Comparison of ENCODE assay signal across 12 cellular contexts in the genomic region with DNA sequence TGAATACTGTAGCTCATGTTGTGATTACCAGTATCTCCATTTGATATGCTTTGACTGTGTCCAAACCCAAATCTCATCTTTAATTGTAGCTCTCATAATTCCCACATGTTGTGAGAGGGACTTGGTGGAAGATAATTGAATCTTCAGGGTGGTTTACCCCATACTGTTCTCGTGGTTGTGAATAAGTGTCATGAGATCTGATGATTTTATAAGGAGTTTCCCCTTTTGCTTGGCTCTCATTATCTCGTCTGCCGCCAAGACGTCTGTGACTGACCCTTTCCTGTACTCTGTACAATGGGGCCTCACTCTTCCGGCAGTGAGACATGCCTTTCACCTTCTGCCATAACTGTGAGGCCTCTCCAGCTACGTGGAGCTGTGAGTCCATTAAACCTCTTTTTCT. TPM values are rescaled to one million over a fixed set of nuclear protein-coding genes. Genes with fewer than 3 reads are reported as not detected.
DNase-seq lines count a peak whose midpoint lies in the region; ATAC-seq, FAIRE-seq and TF ChIP-seq lines count a peak whose summit lies in the region.
"Had no signal": no experiment of that assay in that cellular context is flagged by ENCODE, and none has a peak within 500 bp of the region (broad histone marks: within the 10 kb centered on the region; RNA-seq: fewer than 3 reads in every experiment).

No MANE protein-coding gene starts in this region.

- peaks cover 97% of the 10 kb centered on the region for H3K4me1 ChIP-seq in GM23248 (ENCODE audit: insufficient read depth)
- peaks cover 0 to 49% (median 32%) of the 10 kb centered on the region in 3 donors for H3K4me1 ChIP-seq in esophagus squamous epithelium

- peak; percentile 63 for ATAC-seq in stimulated activated memory B cell treated with anti-CD40 and anti-IgM and Interleukin-4, amounts not matched to agents 10 μg/mL and 1 μg/mL and 100 μg/mL, for 72 hours
- no peak for ATAC-seq in GM21528 (IDR thresholded peaks at IDR 0.05; ENCODE audit: low FRiP score, unreplicated experiment)
- ATAC-seq: activated naive CD8-positive, alpha-beta T cell treated with anti-CD3 and anti-CD28 coated beads, Interleukin-2, amount 50 U/mL, for 24 hours; foreskin keratinocyte had no signal

- FAIRE-seq in RCC 7860 (lab: Jason Lieb, UNC), result peak; percentile 93
- FAIRE-seq: H1 had no signal

- H3K9me3 Mint-ChIP-seq in stimulated activated memory B cell treated with anti-CD40 and anti-IgM and Interleukin-4, amounts not matched to agents 10 μg/mL and 1 μg/mL and 100 μg/mL, for 72 hours, result no peaks in the 10 kb centered on the region
- H3K9me3 Mint-ChIP-seq: activated naive CD8-positive, alpha-beta T cell treated with anti-CD3 and anti-CD28 coated beads, Interleukin-2, amount 50 U/mL, for 24 hours had no signal

- H3K79me2 ChIP-seq in GM23248 (ENCODE audit: insufficient read depth), result peaks cover 100% of the 10 kb centered on the region

- H3K4me2 ChIP-seq in GM23248 (ENCODE audit: unreplicated experiment), result peak overlapping the region; percentile 59

- H3K36me3 ChIP-seq in GM23248 (ENCODE audit: low read depth), result 0 out of 2 replicates have a peak, but pooled peaks cover 5% of the 10 kb centered on the region
- no peaks in the 10 kb centered on the region for H3K36me3 ChIP-seq in esophagus squamous epithelium

- peak overlapping the region; percentile 68 for H3K9ac ChIP-seq in GM23248

- peak in 1 of 4 donors; percentile 25 for TF ChIP-seq POLR2A in esophagus squamous epithelium (IDR thresholded peaks at IDR 0.05)

- H3K27ac ChIP-seq in GM23248, result peak overlapping the region; percentile 83
- H3K27ac ChIP-seq in esophagus squamous epithelium, result peak overlapping the region in 3 of 4 donors; percentile 51 to 84 (median 73)
- H3K27ac ChIP-seq: foreskin keratinocyte had no signal

- peak; percentile 76 for DNase-seq in GM23248
- DNase-seq in RCC 7860 (ENCODE audit: low spot score), result peak; percentile 94
- DNase-seq in esophagus squamous epithelium (lab: John Stamatoyannopoulos, UW), result no peak
- no peak for DNase-seq in activated naive CD4-positive, alpha-beta T cell treated with anti-CD3 and anti-CD28 coated beads, Interleukin-2, amount 50 U/mL, for 16 hours
- no peak for DNase-seq in DMS 273 (lab: John Stamatoyannopoulos, UW; ENCODE audit: unreplicated experiment)
- no peak for DNase-seq in activated T-cell treated with anti-CD3 and anti-CD28 coated beads, Interleukin-2, amount 50 U/mL, for 1 hour
- DNase-seq: activated naive CD8-positive, alpha-beta T cell treated with anti-CD3 and anti-CD28 coated beads, Interleukin-2, amount 50 U/mL, for 24 hours; foreskin keratinocyte; NCI-H524 had no signal

- WGBS in GM23248 (ENCODE audit: low coverage in 1 of 2, low lambda C conversion rate in 2 of 2, missing lambda C conversion rate in 2 of 2), 2 experiments, result 5 to 7% methylated on average over 6 of the region's 6 CpGs
- 56 to 59% methylated on average over 6 of the region's 6 CpGs for WGBS in esophagus squamous epithelium, 2 donors

- H3K27ac Mint-ChIP-seq in stimulated activated memory B cell treated with anti-CD40 and anti-IgM and Interleukin-4, amounts not matched to agents 10 μg/mL and 1 μg/mL and 100 μg/mL, for 72 hours, result peak overlapping the region; percentile 88
- H3K27ac Mint-ChIP-seq: activated naive CD8-positive, alpha-beta T cell treated with anti-CD3 and anti-CD28 coated beads, Interleukin-2, amount 50 U/mL, for 24 hours had no signal

- H3K9me2 ChIP-seq in GM23248 (ENCODE audit: insufficient read depth), result no peaks in the 10 kb centered on the region

- in situ Hi-C loops in GM23248 (cut with MboI), result no loop called here

- peaks cover 91% of the 10 kb centered on the region for H3F3A ChIP-seq in GM23248 (ENCODE audit: insufficient read depth)

- H3K27me3 ChIP-seq in GM23248 (replicated peaks; ENCODE audit: insufficient read depth) (no peaks in the 10 kb centered on the region), esophagus squamous epithelium (no peaks in the 10 kb centered on the region)
- H3K27me3 ChIP-seq: foreskin keratinocyte had no signal

- no peak overlapping the region for H2AFZ ChIP-seq in GM23248

- H3K4me3 ChIP-seq in GM23248 (0 out of 2 replicates have a peak overlapping the region, but pooled peaks have one; percentile 7), esophagus squamous epithelium (no peak overlapping the region)

- no peaks in the 10 kb centered on the region for H3K36me3 Mint-ChIP-seq in stimulated activated memory B cell treated with anti-CD40 and anti-IgM and Interleukin-4, amounts not matched to agents 10 μg/mL and 1 μg/mL and 100 μg/mL, for 72 hours

- H4K20me1 ChIP-seq in GM23248 (ENCODE audit: insufficient read depth), result no peaks in the 10 kb centered on the region

- no peaks in the 10 kb centered on the region for H3K27me3 Mint-ChIP-seq in stimulated activated memory B cell treated with anti-CD40 and anti-IgM and Interleukin-4, amounts not matched to agents 10 μg/mL and 1 μg/mL and 100 μg/mL, for 72 hours

- no peaks in the 10 kb centered on the region for H3K9me3 ChIP-seq in GM23248 (ENCODE audit: low read depth)
- H3K9me3 ChIP-seq in esophagus squamous epithelium, result no peaks in the 10 kb centered on the region

- intact Hi-C loops in esophagus squamous epithelium (cut with DNase I), result no loop called here

- no peak for TF ChIP-seq CTCF in esophagus squamous epithelium (IDR thresholded peaks at IDR 0.05)

- peak overlapping the region; percentile 50 for H3K4me3 Mint-ChIP-seq in stimulated activated memory B cell treated with anti-CD40 and anti-IgM and Interleukin-4, amounts not matched to agents 10 μg/mL and 1 μg/mL and 100 μg/mL, for 72 hours
- H3K4me3 Mint-ChIP-seq: activated naive CD8-positive, alpha-beta T cell treated with anti-CD3 and anti-CD28 coated beads, Interleukin-2, amount 50 U/mL, for 24 hours had no signal

- H3K4me1 Mint-ChIP-seq in stimulated activated memory B cell treated with anti-CD40 and anti-IgM and Interleukin-4, amounts not matched to agents 10 μg/mL and 1 μg/mL and 100 μg/mL, for 72 hours, result peaks cover 74% of the 10 kb centered on the region

RNA-seq across cellular contexts. Expression of a gene that starts 59.3 kb away (rescaled TPM):
- 171 and 198 TPM in 2 replicates for total RNA-seq in GM23248 (2014; rRNA removed; shearing (Covaris generic))
- polyA plus RNA-seq in GM23248 (2016; fragmentation: Nextera tagmentation; extraction: Ambion mirVana), result 19.0 and 28.1 TPM in 2 replicates
- total RNA-seq in esophagus squamous epithelium, result 100 to 1,000 TPM in 1 of 4 donors, 10 to 100 TPM in 3; 21.2 to 105 (median 47.6) TPM

Comparison
In these comparisons a context has a peak if more than half of its experiments do, and no peak if none do; other contexts are left out.
1. DNase-seq: peak in GM23248 (single experiment) and RCC 7860 (single experiment); none in esophagus squamous epithelium (single experiment), activated naive CD4-positive, alpha-beta T cell treated with anti-CD3 and anti-CD28 coated beads, Interleukin-2, amount 50 U/mL, for 16 hours (single experiment), DMS 273 (single experiment) and activated T-cell treated with anti-CD3 and anti-CD28 coated beads, Interleukin-2, amount 50 U/mL, for 1 hour (single experiment).